ENCODE assay signal across 16 cellular contexts in the genomic region with DNA sequence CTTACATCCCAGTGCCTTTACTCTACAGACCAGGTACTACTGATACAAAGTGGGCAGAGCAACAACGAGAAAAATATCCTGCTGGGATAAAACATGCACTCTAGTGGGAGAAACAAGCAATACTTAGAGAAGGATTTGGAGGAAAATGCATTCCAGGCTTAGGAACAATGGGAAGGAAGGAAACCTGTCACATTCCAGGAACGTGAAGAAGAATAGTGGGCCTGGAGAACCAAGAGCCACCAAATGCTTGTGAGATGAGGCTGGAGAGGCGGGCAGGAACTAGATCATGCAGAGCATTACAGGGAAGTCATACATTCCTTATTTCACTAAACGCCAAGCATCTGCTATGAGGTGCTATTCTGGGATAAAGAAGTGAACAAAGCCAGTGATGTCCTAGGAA.
"Had no signal": no experiment of that assay in that cellular context is flagged by ENCODE, and none has a peak within 500 bp of the region (broad histone marks: within the 10 kb centered on the region; RNA-seq: fewer than 3 reads in every experiment).

No MANE protein-coding gene starts in this region.

- H3K9me3 ChIP-seq: ascending aorta, thyroid gland, uterus had no signal

- H3K4me3 Mint-ChIP-seq: activated naive CD4-positive, alpha-beta T cell treated with anti-CD3 and anti-CD28 coated beads, Interleukin-2, amount 50 U/mL, for 24 hours; activated T-cell treated with anti-CD3 and anti-CD28 coated beads, Interleukin-2, amount 50 U/mL, for 72 hours; dendritic cell treated with granulocyte-macrophage colony-stimulating factor and Interleukin-4, amounts not matched to agents 40 ng/mL and 50 ng/mL, for 4 days; natural killer cell; stimulated activated naive B cell treated with anti-CD40 and anti-IgM and Interleukin-4, amounts not matched to agents 10 μg/mL and 1 μg/mL and 100 μg/mL, for 72 hours had no signal

- H3K36me3 ChIP-seq: ascending aorta, thyroid gland, uterus, WERI-Rb-1 had no signal

- H3K4me1 ChIP-seq: ascending aorta, uterus had no signal

- H3K9me3 Mint-ChIP-seq: activated naive CD4-positive, alpha-beta T cell treated with anti-CD3 and anti-CD28 coated beads, Interleukin-2, amount 50 U/mL, for 24 hours; dendritic cell treated with granulocyte-macrophage colony-stimulating factor and Interleukin-4, amounts not matched to agents 40 ng/mL and 50 ng/mL, for 4 days; stimulated activated naive B cell treated with anti-CD40 and anti-IgM and Interleukin-4, amounts not matched to agents 10 μg/mL and 1 μg/mL and 100 μg/mL, for 72 hours had no signal

- ATAC-seq: activated T-cell treated with anti-CD3 and anti-CD28 coated beads, Interleukin-2, amount 50 U/mL, for 72 hours; left cardiac atrium; natural killer cell; stimulated activated naive B cell treated with anti-CD40 and anti-IgM and Interleukin-4, amounts not matched to agents 10 μg/mL and 1 μg/mL and 100 μg/mL, for 72 hours had no signal

- H3K4me3 ChIP-seq: ascending aorta, thyroid gland, uterus had no signal

- H3K27ac Mint-ChIP-seq: activated naive CD4-positive, alpha-beta T cell treated with anti-CD3 and anti-CD28 coated beads, Interleukin-2, amount 50 U/mL, for 24 hours; activated T-cell treated with anti-CD3 and anti-CD28 coated beads, Interleukin-2, amount 50 U/mL, for 72 hours; dendritic cell treated with granulocyte-macrophage colony-stimulating factor and Interleukin-4, amounts not matched to agents 40 ng/mL and 50 ng/mL, for 4 days; natural killer cell; stimulated activated naive B cell treated with anti-CD40 and anti-IgM and Interleukin-4, amounts not matched to agents 10 μg/mL and 1 μg/mL and 100 μg/mL, for 72 hours had no signal

- DNase-seq: activated CD4-positive, alpha-beta T cell treated with anti-CD3 and anti-CD28 coated beads, Interleukin-2, amount 50 U/mL, for 4 hours; activated effector memory CD4-positive, alpha-beta T cell treated with anti-CD3 and anti-CD28 coated beads, Interleukin-2, amount 50 U/mL, for 16 hours; activated T-cell treated with anti-CD3 and anti-CD28 coated beads, Interleukin-2, amount 50 U/mL, for 72 hours; effector CD8-positive, alpha-beta T cell; foreskin melanocyte; left cardiac atrium; natural killer cell; occipital lobe; stimulated activated naive B cell treated with anti-CD40 and anti-IgM and Interleukin-4, amounts not matched to agents 10 μg/mL and 1 μg/mL and 100 μg/mL, for 72 hours; thyroid gland; uterus; WERI-Rb-1 had no signal

- H3K27me3 Mint-ChIP-seq: activated naive CD4-positive, alpha-beta T cell treated with anti-CD3 and anti-CD28 coated beads, Interleukin-2, amount 50 U/mL, for 24 hours; dendritic cell treated with granulocyte-macrophage colony-stimulating factor and Interleukin-4, amounts not matched to agents 40 ng/mL and 50 ng/mL, for 4 days; stimulated activated naive B cell treated with anti-CD40 and anti-IgM and Interleukin-4, amounts not matched to agents 10 μg/mL and 1 μg/mL and 100 μg/mL, for 72 hours had no signal

- H3K36me3 Mint-ChIP-seq: activated naive CD4-positive, alpha-beta T cell treated with anti-CD3 and anti-CD28 coated beads, Interleukin-2, amount 50 U/mL, for 24 hours; natural killer cell; stimulated activated naive B cell treated with anti-CD40 and anti-IgM and Interleukin-4, amounts not matched to agents 10 μg/mL and 1 μg/mL and 100 μg/mL, for 72 hours had no signal

- H3K27me3 ChIP-seq: ascending aorta, thyroid gland, uterus had no signal

- H3K27ac ChIP-seq: ascending aorta, epithelial cell of prostate, thyroid gland, uterus, WERI-Rb-1 had no signal

- H3K4me1 Mint-ChIP-seq: activated naive CD4-positive, alpha-beta T cell treated with anti-CD3 and anti-CD28 coated beads, Interleukin-2, amount 50 U/mL, for 24 hours; natural killer cell; stimulated activated naive B cell treated with anti-CD40 and anti-IgM and Interleukin-4, amounts not matched to agents 10 μg/mL and 1 μg/mL and 100 μg/mL, for 72 hours had no signal
